ENCODE assay signal across 19 cellular contexts in the genomic region with DNA sequence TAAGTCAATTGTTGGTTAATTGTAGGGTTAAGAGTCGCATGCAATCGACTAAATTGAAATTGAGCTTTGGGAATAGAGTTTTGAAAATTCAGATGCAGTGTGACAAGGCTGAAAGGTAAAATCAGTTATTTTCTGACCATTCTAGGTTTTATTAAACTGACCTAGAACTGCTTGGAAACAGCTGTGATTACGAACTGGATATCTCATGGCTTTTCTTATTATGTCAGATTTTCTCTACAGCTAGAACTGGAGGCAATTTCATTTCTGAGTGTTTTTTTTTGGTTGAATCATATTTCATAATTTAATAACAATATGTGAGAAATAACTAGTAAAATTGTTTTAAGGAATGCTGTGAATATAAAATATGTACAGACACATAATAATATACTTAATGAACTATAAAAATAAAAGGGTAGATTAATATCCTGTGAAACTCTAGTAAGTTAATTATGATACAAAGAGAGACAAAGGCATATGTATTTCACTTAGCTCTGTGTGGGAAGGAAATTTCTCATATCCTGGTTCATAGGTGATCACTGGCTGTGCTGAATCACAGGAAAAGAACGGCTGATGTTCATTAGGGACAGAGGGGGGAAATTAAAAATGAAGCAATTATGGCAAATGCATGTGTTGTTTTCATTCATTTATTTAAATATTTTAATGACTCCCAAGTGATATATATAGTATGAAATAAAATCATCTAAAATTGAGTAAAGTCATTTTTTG.
DNase-seq lines count a peak whose midpoint lies in the region; ATAC-seq and TF ChIP-seq lines count a peak whose summit lies in the region.
"Had no signal": no experiment of that assay in that cellular context is flagged by ENCODE, and none has a peak within 500 bp of the region (broad histone marks: within the 10 kb centered on the region; RNA-seq: fewer than 3 reads in every experiment).

No MANE protein-coding gene starts in this region.

- H3K9ac ChIP-seq in GM23248 (no peak overlapping the region), neural progenitor cell (no peak overlapping the region)

- H3K27me3 ChIP-seq in GM23248 (replicated peaks; ENCODE audit: insufficient read depth) = no peaks in the 10 kb centered on the region
- no peaks in the 10 kb centered on the region for H3K27me3 ChIP-seq in neural progenitor cell
- H3K27me3 ChIP-seq: BE2C had no signal

- H3K27ac ChIP-seq in GM23248 = no peak overlapping the region
- no peak overlapping the region for H3K27ac ChIP-seq in neural progenitor cell
- H3K27ac ChIP-seq: HL-60 had no signal

- H3K36me3 ChIP-seq in GM23248 (ENCODE audit: low read depth) = no peaks in the 10 kb centered on the region
- H3K36me3 ChIP-seq in neural progenitor cell = no peaks in the 10 kb centered on the region
- H3K36me3 ChIP-seq: BE2C had no signal

- no peaks in the 10 kb centered on the region for H4K20me1 ChIP-seq in GM23248 (ENCODE audit: insufficient read depth)
- H4K20me1 ChIP-seq in neural progenitor cell (ENCODE audit: low read depth) = no peaks in the 10 kb centered on the region

- WGBS in GM23248 (ENCODE audit: low coverage in 1 of 2, low lambda C conversion rate in 2 of 2, missing lambda C conversion rate in 2 of 2), 2 experiments = 67 to 77% methylated on average over 4 of the region's 4 CpGs

- no peak overlapping the region for H3K4me3 ChIP-seq in GM23248
- H3K4me3 ChIP-seq in neural progenitor cell = no peak overlapping the region
- H3K4me3 ChIP-seq: K562 had no signal

- peaks cover 2% of the 10 kb centered on the region for H3K9me3 Mint-ChIP-seq in neural progenitor cell
- H3K9me3 Mint-ChIP-seq in activated naive CD8-positive, alpha-beta T cell treated with anti-CD3 and anti-CD28 coated beads, Interleukin-2, amount 50 U/mL, for 24 hours = no peaks in the 10 kb centered on the region

- no peaks in the 10 kb centered on the region for H3K9me3 ChIP-seq in GM23248 (ENCODE audit: low read depth)
- H3K9me3 ChIP-seq in neural progenitor cell (ENCODE audit: low read depth) = no peaks in the 10 kb centered on the region
- H3K9me3 ChIP-seq: BE2C, Caco-2 had no signal

- H2AFZ ChIP-seq in GM23248 = no peak overlapping the region
- H2AFZ ChIP-seq in neural progenitor cell (replicated peaks) = no peak overlapping the region

- H3K79me2 ChIP-seq in GM23248 (ENCODE audit: insufficient read depth) (no peaks in the 10 kb centered on the region), neural progenitor cell (ENCODE audit: low read depth) (no peaks in the 10 kb centered on the region)

- no peaks in the 10 kb centered on the region for H3K27me3 Mint-ChIP-seq in neural progenitor cell (ENCODE audit: insufficient read depth, low read depth)
- H3K27me3 Mint-ChIP-seq in activated naive CD8-positive, alpha-beta T cell treated with anti-CD3 and anti-CD28 coated beads, Interleukin-2, amount 50 U/mL, for 24 hours = no peaks in the 10 kb centered on the region
- H3K27me3 Mint-ChIP-seq: CD4-positive, CD25-positive, alpha-beta regulatory T cell; CD8-positive, alpha-beta memory T cell had no signal

- H3K4me2 ChIP-seq in GM23248 (ENCODE audit: unreplicated experiment) (no peak overlapping the region), neural progenitor cell (no peak overlapping the region)

- DNase-seq in GM23248 (peak; percentile 9), NCI-H69 (lab: John Stamatoyannopoulos, UW) (peak; percentile 9), dermis microvascular lymphatic vessel endothelial cell (ENCODE audit: low read depth in 2 of 2) (peak; percentile 69 to 75), neural progenitor cell (ENCODE audit: low spot score) (no peak), NCI-H1436 (lab: John Stamatoyannopoulos, UW) (no peak), AG08396 (ENCODE audit: low spot score) (no peak)
- DNase-seq in activated naive CD8-positive, alpha-beta T cell treated with anti-CD3 and anti-CD28 coated beads, Interleukin-2, amount 50 U/mL, for 24 hours = no peak
- DNase-seq: BE2C; C1 segment of cervical spinal cord; Caco-2; CD4-positive, CD25-positive, alpha-beta regulatory T cell; CD8-positive, alpha-beta memory T cell; GDM1; GOT3; H7; IMR-90 had no signal

- H3K27ac Mint-ChIP-seq in neural progenitor cell = peak overlapping the region; percentile 46
- no peak overlapping the region for H3K27ac Mint-ChIP-seq in activated naive CD8-positive, alpha-beta T cell treated with anti-CD3 and anti-CD28 coated beads, Interleukin-2, amount 50 U/mL, for 24 hours
- H3K27ac Mint-ChIP-seq: CD4-positive, CD25-positive, alpha-beta regulatory T cell; CD8-positive, alpha-beta memory T cell had no signal

- ATAC-seq in GM18907 (IDR thresholded peaks at IDR 0.05; ENCODE audit: unreplicated experiment) = no peak
- ATAC-seq in activated naive CD8-positive, alpha-beta T cell treated with anti-CD3 and anti-CD28 coated beads, Interleukin-2, amount 50 U/mL, for 24 hours = no peak
- ATAC-seq: K562 had no signal

- H3K4me3 Mint-ChIP-seq in neural progenitor cell = no peak overlapping the region
- H3K4me3 Mint-ChIP-seq in activated naive CD8-positive, alpha-beta T cell treated with anti-CD3 and anti-CD28 coated beads, Interleukin-2, amount 50 U/mL, for 24 hours = no peak overlapping the region
- H3K4me3 Mint-ChIP-seq: CD4-positive, CD25-positive, alpha-beta regulatory T cell; CD8-positive, alpha-beta memory T cell had no signal

- no peaks in the 10 kb centered on the region for H3K4me1 Mint-ChIP-seq in neural progenitor cell
- H3K4me1 Mint-ChIP-seq in activated naive CD8-positive, alpha-beta T cell treated with anti-CD3 and anti-CD28 coated beads, Interleukin-2, amount 50 U/mL, for 24 hours = no peaks in the 10 kb centered on the region
- H3K4me1 Mint-ChIP-seq: CD4-positive, CD25-positive, alpha-beta regulatory T cell; CD8-positive, alpha-beta memory T cell had no signal

- peaks cover 13% of the 10 kb centered on the region for H3K4me1 ChIP-seq in GM23248 (ENCODE audit: insufficient read depth)
- no peaks in the 10 kb centered on the region for H3K4me1 ChIP-seq in neural progenitor cell
- H3K4me1 ChIP-seq: BE2C, Caco-2 had no signal

- H3K9me2 ChIP-seq in GM23248 (ENCODE audit: insufficient read depth) = no peaks in the 10 kb centered on the region; the same call in 1 of the 2 replicates

- no peaks in the 10 kb centered on the region for H3K36me3 Mint-ChIP-seq in neural progenitor cell
- H3K36me3 Mint-ChIP-seq in activated naive CD8-positive, alpha-beta T cell treated with anti-CD3 and anti-CD28 coated beads, Interleukin-2, amount 50 U/mL, for 24 hours (ENCODE audit: low read depth) = no peaks in the 10 kb centered on the region
- H3K36me3 Mint-ChIP-seq: CD4-positive, CD25-positive, alpha-beta regulatory T cell; CD8-positive, alpha-beta memory T cell had no signal

- in situ Hi-C loops in GM23248 (cut with MboI) = no loop called here

- TF ChIP-seq CTCF in neural progenitor cell (IDR thresholded peaks at IDR 0.05) = no peak

- H3F3A ChIP-seq in GM23248 (ENCODE audit: insufficient read depth) (no peaks in the 10 kb centered on the region), neural progenitor cell (ENCODE audit: low read depth) (no peaks in the 10 kb centered on the region)

Comparison
In these comparisons a context has a peak if more than half of its experiments do, and no peak if none do; other contexts are left out.
1. DNase-seq: peak in GM23248 (single experiment), NCI-H69 (single experiment) and dermis microvascular lymphatic vessel endothelial cell (2 of 2); none in neural progenitor cell (single experiment), NCI-H1436 (single experiment), activated naive CD8-positive, alpha-beta T cell treated with anti-CD3 and anti-CD28 coated beads, Interleukin-2, amount 50 U/mL, for 24 hours (single experiment) and AG08396 (single experiment).